2 cellular contexts compared by ENCODE assay signal in the genomic region with DNA sequence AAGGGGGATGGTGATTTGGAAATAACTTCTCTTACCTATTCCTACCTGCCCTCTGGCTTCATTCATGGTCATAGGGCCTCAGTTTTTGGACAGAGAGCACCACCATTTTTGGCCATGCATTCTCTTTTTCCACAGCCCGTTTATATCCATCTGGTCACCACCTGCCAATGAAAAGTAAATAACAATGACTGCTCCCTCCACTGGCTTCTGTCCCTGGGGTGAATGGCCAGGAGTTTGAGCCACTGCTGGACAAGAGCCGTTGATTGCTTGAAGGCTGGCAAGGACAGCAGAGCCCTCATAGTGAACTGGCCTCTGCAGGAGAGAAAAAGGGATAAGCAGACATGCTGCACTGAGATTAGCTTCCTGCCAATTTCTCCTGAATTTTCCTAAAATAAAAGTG.
TF ChIP-seq lines count a peak whose summit lies in the region.

No MANE protein-coding gene starts in this region.

TF ChIP-seq in liver, 16 proteins besides CTCF, POLR2A, EP300 and RAD21 (continued from another document):
- TF ChIP-seq REST (IDR thresholded peaks at IDR 0.05) (peak; percentile 80), HNF4G (IDR thresholded peaks at IDR 0.05) (no peak), RXRA (IDR thresholded peaks at IDR 0.05) (peak; percentile 100), JUND (IDR thresholded peaks at IDR 0.05) (peak; percentile 80 to 82), EGR1 (IDR thresholded peaks at IDR 0.05; ENCODE audit: low read depth in 2 of 2) (peak in 1 of 2 donors; percentile 50), MAX (IDR thresholded peaks at IDR 0.05) (peak; percentile 86)
- TF ChIP-seq, protein P1, sequence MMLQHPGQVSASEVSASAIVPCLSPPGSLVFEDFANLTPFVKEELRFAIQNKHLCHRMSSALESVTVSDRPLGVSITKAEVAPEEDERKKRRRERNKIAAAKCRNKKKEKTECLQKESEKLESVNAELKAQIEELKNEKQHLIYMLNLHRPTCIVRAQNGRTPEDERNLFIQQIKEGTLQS (IDR thresholded peaks at IDR 0.05) = peak; percentile 67

TF ChIP-seq in HepG2, 621 proteins besides CTCF, POLR2A, EP300 and RAD21 (continued from another document):
- TF ChIP-seq MLXIP (CRISPR knock-in tag; IDR thresholded peaks at IDR 0.05; ENCODE audit: borderline replicate concordance) = no peak
- TF ChIP-seq SCMH1 (CRISPR knock-in tag; IDR thresholded peaks at IDR 0.05; ENCODE audit: borderline replicate concordance) = no peak
